14 cellular contexts compared by ENCODE assay signal in genomic region chr15:41966920-41967465, GRCh38. TPM values are rescaled to one million over a fixed set of nuclear protein-coding genes. Genes with fewer than 3 reads are reported as not detected.
A peak's percentile ranks its signal among the peaks of the same experiment; 100 is the strongest.
DNase-seq lines count a peak whose midpoint lies in the region; ATAC-seq and TF ChIP-seq lines count a peak whose summit lies in the region.
"Had no signal": no experiment of that assay in that cellular context is flagged by ENCODE, and none has a peak within 500 bp of the region (broad histone marks: within the 10 kb centered on the region; RNA-seq: fewer than 3 reads in every experiment).

No MANE protein-coding gene starts in this region.

- peak overlapping the region; percentile 88 for H3K27ac ChIP-seq in OCI-LY7 (ENCODE audit: low read depth, low read length, poor library complexity, severe bottlenecking)
- H3K27ac ChIP-seq in left ventricle myocardium inferior (replicated peaks), result peak overlapping the region; percentile 95
- H3K27ac ChIP-seq: A549, foreskin keratinocyte had no signal

- H3K9me2 ChIP-seq in OCI-LY7 (ENCODE audit: insufficient read depth, low read length), result no peaks in the 10 kb centered on the region

- ATAC-seq in stimulated activated memory B cell treated with anti-CD40 and anti-IgM and Interleukin-4, amounts not matched to agents 10 μg/mL and 1 μg/mL and 100 μg/mL, for 72 hours, result no peak
- ATAC-seq in HG03457 (IDR thresholded peaks at IDR 0.05; ENCODE audit: unreplicated experiment), result no peak
- ATAC-seq: A549, foreskin keratinocyte had no signal

- no peaks in the 10 kb centered on the region for H4K20me1 ChIP-seq in OCI-LY7 (ENCODE audit: insufficient read depth, low read length)

- no peaks in the 10 kb centered on the region for H3K9me3 Mint-ChIP-seq in activated CD4-positive, alpha-beta T cell treated with anti-CD3 and anti-CD28 coated beads, Interleukin-2, amount 10 ng/mL, durations not matched to agents 7 days and 5 days
- no peaks in the 10 kb centered on the region for H3K9me3 Mint-ChIP-seq in stimulated activated memory B cell treated with anti-CD40 and anti-IgM and Interleukin-4, amounts not matched to agents 10 μg/mL and 1 μg/mL and 100 μg/mL, for 72 hours

- H3K4me3 ChIP-seq in OCI-LY7 (ENCODE audit: low read depth, low read length, poor library complexity, severe bottlenecking) (no peak overlapping the region), left ventricle myocardium inferior (peak overlapping the region; percentile 30)
- H3K4me3 ChIP-seq: A549 had no signal

- BruUV-seq in OCI-LY7 (replicated peaks; lab: Mats Ljungman, UMichigan), result no TSS peak

- H2AFZ ChIP-seq in OCI-LY7 (ENCODE audit: low read length), result no peak overlapping the region

- no peak for DNase-seq in activated CD4-positive, alpha-beta T cell treated with anti-CD3 and anti-CD28 coated beads, Interleukin-2, amount 10 ng/mL, durations not matched to agents 7 days and 5 days
- DNase-seq in activated CD4-positive, alpha-beta T cell treated with anti-CD3 and anti-CD28 coated beads, Interleukin-2, amount 50 U/mL, for 4 hours, result no peak
- DNase-seq in OCI-LY7 (ENCODE audit: low spot score), result no peak
- no peak for DNase-seq in left ventricle myocardium inferior
- no peak for DNase-seq in COLO829 (ENCODE audit: low spot score)
- DNase-seq in NCI-H2107 (lab: John Stamatoyannopoulos, UW), result no peak
- DNase-seq: EL; foreskin keratinocyte; NCI-H1436; NK-92 treated with Interleukin-12 subunit alpha and Interleukin-12 subunit beta, amount 100 ng/mL, for 24 hours had no signal

- H3K4me2 ChIP-seq in OCI-LY7 (ENCODE audit: low read length), result peak overlapping the region; percentile 97
- H3K4me2 ChIP-seq: A549 had no signal

- POLR2A ChIA-PET in activated CD4-positive, alpha-beta T cell treated with anti-CD3 and anti-CD28 coated beads, Interleukin-2, amount 10 ng/mL, durations not matched to agents 7 days and 5 days (lab: Charles Lee), result no interaction called here
- POLR2A ChIA-PET in OCI-LY7 (lab: Charles Lee), result interaction anchor here (0.6 kb wide), 1 partner anchor 472 kb away, joined by 3 read pairs; no protein-coding TSS in a partner anchor

- H3K36me3 ChIP-seq in OCI-LY7 (ENCODE audit: insufficient read depth, low read length) (peaks cover 4% of the 10 kb centered on the region; the same call in 1 of the 2 replicates), left ventricle myocardium inferior (no peaks in the 10 kb centered on the region)

- TF ChIP-seq CTCF in OCI-LY7 (conservative IDR thresholded peaks at IDR 0.05; ENCODE audit: low read length), result no peak
- no peak for TF ChIP-seq CTCF in left ventricle myocardium inferior (IDR thresholded peaks at IDR 0.05; ENCODE audit: borderline replicate concordance)

- H3K36me3 Mint-ChIP-seq in activated CD4-positive, alpha-beta T cell treated with anti-CD3 and anti-CD28 coated beads, Interleukin-2, amount 10 ng/mL, durations not matched to agents 7 days and 5 days (ENCODE audit: low read depth), result peaks cover 12% of the 10 kb centered on the region
- H3K36me3 Mint-ChIP-seq in stimulated activated memory B cell treated with anti-CD40 and anti-IgM and Interleukin-4, amounts not matched to agents 10 μg/mL and 1 μg/mL and 100 μg/mL, for 72 hours, result peaks cover 32% of the 10 kb centered on the region

- H3K4me1 Mint-ChIP-seq in activated CD4-positive, alpha-beta T cell treated with anti-CD3 and anti-CD28 coated beads, Interleukin-2, amount 10 ng/mL, durations not matched to agents 7 days and 5 days, result peaks cover 52% of the 10 kb centered on the region
- H3K4me1 Mint-ChIP-seq in stimulated activated memory B cell treated with anti-CD40 and anti-IgM and Interleukin-4, amounts not matched to agents 10 μg/mL and 1 μg/mL and 100 μg/mL, for 72 hours, result peaks cover 62% of the 10 kb centered on the region

- CTCF ChIA-PET in activated CD4-positive, alpha-beta T cell treated with anti-CD3 and anti-CD28 coated beads, Interleukin-2, amount 10 ng/mL, durations not matched to agents 7 days and 5 days (lab: Charles Lee), result interaction anchor here (0.5 to 1.9 kb wide), 5 partner anchors 9 to 287 kb away, joined by 3 to 6 read pairs (median 4); partner anchors contain the start of gene MAPKBP1
- CTCF ChIA-PET in OCI-LY7 (lab: Charles Lee; ENCODE audit: unreplicated experiment), result no interaction called here

- H3K27me3 Mint-ChIP-seq in activated CD4-positive, alpha-beta T cell treated with anti-CD3 and anti-CD28 coated beads, Interleukin-2, amount 10 ng/mL, durations not matched to agents 7 days and 5 days, result no peaks in the 10 kb centered on the region
- no peaks in the 10 kb centered on the region for H3K27me3 Mint-ChIP-seq in stimulated activated memory B cell treated with anti-CD40 and anti-IgM and Interleukin-4, amounts not matched to agents 10 μg/mL and 1 μg/mL and 100 μg/mL, for 72 hours

- H3K9me3 ChIP-seq in OCI-LY7 (ENCODE audit: low read length) (peaks cover 4% of the 10 kb centered on the region; the same call in 1 of the 2 replicates), left ventricle myocardium inferior (replicated peaks) (no peaks in the 10 kb centered on the region)
- H3K9me3 ChIP-seq: A549 had no signal

- no peak overlapping the region for H3K4me3 Mint-ChIP-seq in activated CD4-positive, alpha-beta T cell treated with anti-CD3 and anti-CD28 coated beads, Interleukin-2, amount 10 ng/mL, durations not matched to agents 7 days and 5 days
- H3K4me3 Mint-ChIP-seq in stimulated activated memory B cell treated with anti-CD40 and anti-IgM and Interleukin-4, amounts not matched to agents 10 μg/mL and 1 μg/mL and 100 μg/mL, for 72 hours, result no peak overlapping the region

- no peaks in the 10 kb centered on the region for H3K27me3 ChIP-seq in left ventricle myocardium inferior (ENCODE audit: low read depth)
- H3K27me3 ChIP-seq: foreskin keratinocyte had no signal

- H3K27ac Mint-ChIP-seq in activated CD4-positive, alpha-beta T cell treated with anti-CD3 and anti-CD28 coated beads, Interleukin-2, amount 10 ng/mL, durations not matched to agents 7 days and 5 days, result peak overlapping the region; percentile 15
- peak overlapping the region; percentile 82 for H3K27ac Mint-ChIP-seq in stimulated activated memory B cell treated with anti-CD40 and anti-IgM and Interleukin-4, amounts not matched to agents 10 μg/mL and 1 μg/mL and 100 μg/mL, for 72 hours

- H3K4me1 ChIP-seq in OCI-LY7 (ENCODE audit: insufficient read depth, low read length, poor library complexity, severe bottlenecking) (peaks cover 43% of the 10 kb centered on the region), left ventricle myocardium inferior (peaks cover 97% of the 10 kb centered on the region)

- intact Hi-C loops in OCI-LY7 (cut with micrococcal nuclease; ENCODE audit: unreplicated experiment), result no loop called here
- intact Hi-C loops in left ventricle myocardium inferior (cut with micrococcal nuclease), result no loop called here

- H3K79me2 ChIP-seq in OCI-LY7 (ENCODE audit: insufficient read depth, low read depth, low read length), result peaks cover 50% of the 10 kb centered on the region

RNA-seq across cellular contexts. Expression of gene EHD4, which starts 5.4 kb away (rescaled TPM):
- 10 to 100 TPM; 14.5 TPM for total RNA-seq in activated CD4-positive, alpha-beta T cell treated with anti-CD3 and anti-CD28 coated beads, Interleukin-2, amount 10 ng/mL, durations not matched to agents 7 days and 5 days
- 13.5 and 14.2 TPM in 2 replicates for total RNA-seq in OCI-LY7 (2014; rRNA removed; shearing (Covaris generic))
- 19.4 and 20.7 TPM in 2 replicates for total RNA-seq in OCI-LY7 (2022)
- 46.4 TPM for total RNA-seq in left ventricle myocardium inferior

RNA-seq across cellular contexts. Expression of gene PLA2G4E, which starts 53.8 kb away (rescaled TPM):
- not detected for total RNA-seq in activated CD4-positive, alpha-beta T cell treated with anti-CD3 and anti-CD28 coated beads, Interleukin-2, amount 10 ng/mL, durations not matched to agents 7 days and 5 days
- not detected in 2 replicates for total RNA-seq in OCI-LY7 (2014; rRNA removed; shearing (Covaris generic))
- not detected in 2 replicates for total RNA-seq in OCI-LY7 (2022)
- not detected for total RNA-seq in left ventricle myocardium inferior
- total RNA-seq: pulmonary artery endothelial cell had no signal
